In genomic region chr20:32157611-32158010, GRCh38 we compare ENCODE assay signal across 21 cellular contexts. TPM values are rescaled to one million over a fixed set of nuclear protein-coding genes. Genes with fewer than 3 reads are reported as not detected.
A peak's percentile ranks its signal among the peaks of the same experiment; 100 is the strongest.
DNase-seq lines count a peak whose midpoint lies in the region; ATAC-seq, FAIRE-seq and TF ChIP-seq lines count a peak whose summit lies in the region.
"Had no signal": no experiment of that assay in that cellular context is flagged by ENCODE, and none has a peak within 500 bp of the region (broad histone marks: within the 10 kb centered on the region; RNA-seq: fewer than 3 reads in every experiment).

No MANE protein-coding gene starts in this region.

- FAIRE-seq in HepG2 (lab: Jason Lieb, UNC): no peak
- FAIRE-seq: G401.6, GM12878 had no signal

- no peaks in the 10 kb centered on the region for H3K79me2 ChIP-seq in HepG2 (ENCODE audit: insufficient read depth, low read length)

- H4K20me1 ChIP-seq in HepG2 (ENCODE audit: insufficient read depth, low read length): no peaks in the 10 kb centered on the region

- no peak overlapping the region for H3K4me3 ChIP-seq in CD8-positive, alpha-beta T cell (ENCODE audit: low read depth, low read length)
- no peak overlapping the region for H3K4me3 ChIP-seq in HepG2 (replicated peaks in 1 of 3; ENCODE audit: insufficient read depth in 1 of 3, low read depth in 2 of 3, low read length in 3 of 3)
- no peak overlapping the region for H3K4me3 ChIP-seq in spleen
- H3K4me3 ChIP-seq: GM12878, SJCRH30 had no signal

- no peak overlapping the region for H3K4me2 ChIP-seq in HepG2 (ENCODE audit: low read depth, low read length)

- no peaks in the 10 kb centered on the region for H3K9me3 Mint-ChIP-seq in CD8-positive, alpha-beta T cell
- H3K9me3 Mint-ChIP-seq: CD4-positive, alpha-beta T cell had no signal

- no peaks in the 10 kb centered on the region for H3K27me3 ChIP-seq in CD8-positive, alpha-beta T cell (ENCODE audit: insufficient read depth, low read length)
- H3K27me3 ChIP-seq in HepG2 (ENCODE audit: control insufficient read depth in 1 of 2, insufficient read depth in 2 of 2, low read length in 2 of 2) (no peaks in the 10 kb centered on the region), spleen (replicated peaks in 1 of 7) (no peaks in the 10 kb centered on the region)
- H3K27me3 ChIP-seq: SJCRH30 had no signal

- no peaks in the 10 kb centered on the region for H3K4me1 Mint-ChIP-seq in CD8-positive, alpha-beta T cell (ENCODE audit: low read depth)
- peaks cover 7% of the 10 kb centered on the region for H3K4me1 Mint-ChIP-seq in T-helper 17 cell

- peak overlapping the region; percentile 29 for H3K27ac Mint-ChIP-seq in CD8-positive, alpha-beta T cell
- H3K27ac Mint-ChIP-seq in T-helper 17 cell: peak overlapping the region; percentile 60
- H3K27ac Mint-ChIP-seq: B cell; CD4-positive, alpha-beta T cell had no signal

- no TSS peak for BruUV-seq in HepG2 (replicated peaks; lab: Mats Ljungman, UMichigan)

- no peak for TF ChIP-seq POLR2A in HepG2 (IDR thresholded peaks at IDR 0.05; ENCODE audit: insufficient read depth in 1 of 2, low read depth in 2 of 2, low read length in 2 of 2)
- TF ChIP-seq POLR2A in spleen (IDR thresholded peaks at IDR 0.05): no peak

- no peak for TF ChIP-seq RAD21 in HepG2 (CRISPR knock-in tag; IDR thresholded peaks at IDR 0.05)

- no peak for ATAC-seq in CD8-positive, alpha-beta T cell
- ATAC-seq in T-helper 17 cell (no peak), HepG2 (no peak), HG02678 (IDR thresholded peaks at IDR 0.05; ENCODE audit: unreplicated experiment) (no peak)
- ATAC-seq: GM12878 had no signal

- CTCF ChIA-PET in CD8-positive, alpha-beta T cell (lab: Charles Lee): no interaction called here
- CTCF ChIA-PET in HepG2 (lab: Yijun Ruan, JAX; ENCODE audit: low intra/inter-chr PET ratio, low total read pairs): no interaction called here

- DNase-seq in CD8-positive, alpha-beta T cell: no peak
- no peak for DNase-seq in T-helper 17 cell
- DNase-seq in HepG2 (ENCODE audit: low spot score): no peak
- peak; percentile 51 for DNase-seq in spleen
- DNase-seq in OCI-M1 (lab: John Stamatoyannopoulos, UW): no peak
- DNase-seq in hypothalamus (lab: John Stamatoyannopoulos, UW): no peak
- DNase-seq: CD4-positive, alpha-beta T cell; DND-41; GOT3; KBM-7; MV-4-11; NCI-H1436; NCI-H2029; NCI-H2171; NCI-H446; SJCRH30 had no signal

- peaks cover 77% of the 10 kb centered on the region for H3K36me3 Mint-ChIP-seq in CD8-positive, alpha-beta T cell
- peaks cover 7% of the 10 kb centered on the region for H3K36me3 Mint-ChIP-seq in T-helper 17 cell (ENCODE audit: low read depth)

- POLR2A ChIA-PET in CD8-positive, alpha-beta T cell (lab: Charles Lee): no interaction called here
- POLR2A ChIA-PET in HepG2 (lab: Yijun Ruan, JAX): no interaction called here

- no peaks in the 10 kb centered on the region for H3K4me1 ChIP-seq in CD8-positive, alpha-beta T cell (ENCODE audit: insufficient read depth, low read length)
- H3K4me1 ChIP-seq in HepG2 (ENCODE audit: insufficient read depth, low read length): peaks cover 25% of the 10 kb centered on the region
- peaks cover 8 to 36% (median 24%) of the 10 kb centered on the region in 6 donors for H3K4me1 ChIP-seq in spleen

- no peak overlapping the region for H3K9ac ChIP-seq in HepG2 (ENCODE audit: insufficient read depth, low read depth, low read length)

- H2AFZ ChIP-seq in HepG2 (ENCODE audit: low read length): no peak overlapping the region

- no peak for TF ChIP-seq CTCF in CD8-positive, alpha-beta T cell (IDR thresholded peaks at IDR 0.05)
- no peak for TF ChIP-seq CTCF in HepG2 (CRISPR knock-in tag; IDR thresholded peaks at IDR 0.05)
- no peak for TF ChIP-seq CTCF in spleen (IDR thresholded peaks at IDR 0.05 in 8 of 11, conservative IDR thresholded peaks at IDR 0.05 in 3 of 11)

- WGBS in HepG2 (ENCODE audit: low lambda C conversion rate): 97% methylated on average over 14 of the region's 14 CpGs
- 91 to 97% (median 92%) methylated on average over 14 of the region's 14 CpGs for WGBS in spleen, 5 donors

- in situ Hi-C loops in HepG2 (cut with HindIII; ENCODE audit: extremely low pct_ligation_motif_present, low pct_unique_long_range_greater_than_20kb): no loop called here

- intact Hi-C loops in CD8-positive, alpha-beta T cell (cut with DNase I, micrococcal nuclease): loop anchor here (5.0 kb wide), 1 partner anchor 495 kb away; no protein-coding TSS in a partner anchor
- intact Hi-C loops in HepG2 (cut with micrococcal nuclease; ENCODE audit: unreplicated experiment): no loop called here
- intact Hi-C loops in spleen (cut with DNase I; ENCODE audit: low total_unique reads): no loop called here

- TF ChIP-seq EP300 in HepG2 (IDR thresholded peaks at IDR 0.05; ENCODE audit: low read depth in 2 of 2, low read length in 2 of 2) (no peak), HepG2 (CRISPR knock-in tag; IDR thresholded peaks at IDR 0.05; ENCODE audit: borderline replicate concordance) (no peak)

- no peak overlapping the region for H3K27ac ChIP-seq in CD8-positive, alpha-beta T cell (ENCODE audit: low read depth, low read length)
- H3K27ac ChIP-seq in HepG2 (ENCODE audit: extremely low read length, insufficient read depth, low read length) (no peak overlapping the region), spleen (no peak overlapping the region)
- H3K27ac ChIP-seq: RWPE1, SJCRH30 had no signal

- H3K27me3 Mint-ChIP-seq in CD8-positive, alpha-beta T cell (ENCODE audit: low read depth): no peaks in the 10 kb centered on the region
- H3K27me3 Mint-ChIP-seq in T-helper 17 cell: no peaks in the 10 kb centered on the region
- H3K27me3 Mint-ChIP-seq: B cell; CD4-positive, alpha-beta T cell had no signal

- peaks cover 47% of the 10 kb centered on the region for H3K36me3 ChIP-seq in CD8-positive, alpha-beta T cell (ENCODE audit: insufficient read depth, low read length)
- H3K36me3 ChIP-seq in HepG2 (replicated peaks in 1 of 2; ENCODE audit: control insufficient read depth in 1 of 2, insufficient read depth in 2 of 2, low read length in 2 of 2) (peaks cover 48 to 79% of the 10 kb centered on the region in 2 experiments), spleen (peaks cover 0 to 98% (median 71%) of the 10 kb centered on the region in 6 donors)

- H3K9me3 ChIP-seq in CD8-positive, alpha-beta T cell (ENCODE audit: low read length): no peaks in the 10 kb centered on the region
- H3K9me3 ChIP-seq in T-helper 17 cell (ENCODE audit: control insufficient read depth, low read length, poor library complexity, severe bottlenecking): no peaks in the 10 kb centered on the region
- H3K9me3 ChIP-seq in HepG2 (ENCODE audit: low read length): no peaks in the 10 kb centered on the region
- no peaks in the 10 kb centered on the region for H3K9me3 ChIP-seq in spleen
- H3K9me3 ChIP-seq: SJCRH30 had no signal

- no peak overlapping the region for H3K4me3 Mint-ChIP-seq in CD8-positive, alpha-beta T cell
- no peak overlapping the region for H3K4me3 Mint-ChIP-seq in T-helper 17 cell
- H3K4me3 Mint-ChIP-seq: B cell; CD4-positive, alpha-beta T cell had no signal

RNA-seq across cellular contexts. Expression of gene TM9SF4, which starts 48.1 kb away (rescaled TPM):
- 10 to 100 TPM; 27.5 to 29.2 TPM for total RNA-seq in CD8-positive, alpha-beta T cell
- 10 to 100 TPM; 41.2 to 42.4 TPM for total RNA-seq in T-helper 17 cell
- total RNA-seq in HepG2 (2016; rRNA removed; fragmentation: Illumina TruSeq; extraction: Trizol): 30.3 and 53.5 TPM in 2 replicates
- 8.9 and 10.2 TPM in 2 replicates for total RNA-seq in HepG2 (2016; cell fraction: cytosol; rRNA removed; fragmentation: Illumina TruSeq; extraction: Trizol; ENCODE audit: low read depth)
- total RNA-seq in HepG2 (2016; cell fraction: insoluble cytoplasmic fraction; rRNA removed; fragmentation: Illumina TruSeq; extraction: Trizol): 26.6 and 52.8 TPM in 2 replicates
- total RNA-seq in HepG2 (2016; cell fraction: membrane; rRNA removed; fragmentation: Illumina TruSeq; extraction: Trizol): 16.3 and 19.5 TPM in 2 replicates
- total RNA-seq in HepG2 (2016; cell fraction: nucleus; rRNA removed; fragmentation: Illumina TruSeq; extraction: Trizol): 67.0 and 79.9 TPM in 2 replicates
- 171 and 183 TPM in 2 replicates for polyA plus RNA-seq in HepG2 (2011; rRNA removed)
- 137 and 141 TPM in 2 replicates for polyA plus RNA-seq in HepG2 (2011; cell fraction: cytosol; rRNA removed)
- 138 and 162 TPM in 2 replicates for polyA plus RNA-seq in HepG2 (2011; cell fraction: nucleus; rRNA removed)
- polyA plus RNA-seq in HepG2 (2012): 93.4 and 96.8 TPM in 2 replicates
- polyA plus RNA-seq in HepG2 (2016; cell fraction: cytosol; fragmentation: Illumina TruSeq; extraction: Trizol; ENCODE audit: low read depth): 5.9 and 6.7 TPM in 2 replicates
- polyA plus RNA-seq in HepG2 (2016; cell fraction: insoluble cytoplasmic fraction; fragmentation: Illumina TruSeq; extraction: Trizol; ENCODE audit: low read depth): 27.2 and 35.4 TPM in 2 replicates
- 15.5 and 17.0 TPM in 2 replicates for polyA plus RNA-seq in HepG2 (2016; cell fraction: membrane; fragmentation: Illumina TruSeq; extraction: Trizol; ENCODE audit: low read depth)
- 134 and 135 TPM in 2 replicates for polyA plus RNA-seq in HepG2 (2016; cell fraction: nucleus; fragmentation: Illumina TruSeq; extraction: Trizol; ENCODE audit: insufficient read depth, low read depth)
- polyA minus RNA-seq in HepG2 (2011; rRNA and poly(A)+ RNA removed; ENCODE audit: low replicate concordance): 107 and 349 TPM in 2 replicates
- 135 and 159 TPM in 2 replicates for polyA minus RNA-seq in HepG2 (2011; cell fraction: cytosol; rRNA and poly(A)+ RNA removed)
- 88.2 and 109 TPM in 2 replicates for polyA minus RNA-seq in HepG2 (2011; cell fraction: nucleus; rRNA and poly(A)+ RNA removed)
- 10 to 100 TPM; 33.6 to 58.3 (median 42.7) TPM for total RNA-seq in spleen
- 10 to 100 TPM; 12.0 to 13.7 (median 13.3) TPM for polyA plus RNA-seq in spleen

RNA-seq across cellular contexts. Expression of gene PLAGL2, which starts 49.9 kb away (rescaled TPM):
- 10 to 100 TPM; 15.8 to 16.9 TPM for total RNA-seq in CD8-positive, alpha-beta T cell
- total RNA-seq in T-helper 17 cell (10 to 100 TPM; 14.9 to 18.9 TPM), HepG2 (2016; rRNA removed; fragmentation: Illumina TruSeq; extraction: Trizol) (15.3 and 26.5 TPM in 2 replicates), spleen (10 to 100 TPM; 11.9 to 16.6 (median 12.5) TPM)
- 4.9 and 5.7 TPM in 2 replicates for total RNA-seq in HepG2 (2016; cell fraction: cytosol; rRNA removed; fragmentation: Illumina TruSeq; extraction: Trizol; ENCODE audit: low read depth)
- 13.7 and 22.8 TPM in 2 replicates for total RNA-seq in HepG2 (2016; cell fraction: insoluble cytoplasmic fraction; rRNA removed; fragmentation: Illumina TruSeq; extraction: Trizol)
- 25.1 and 26.3 TPM in 2 replicates for total RNA-seq in HepG2 (2016; cell fraction: membrane; rRNA removed; fragmentation: Illumina TruSeq; extraction: Trizol)
- 16.1 and 18.8 TPM in 2 replicates for total RNA-seq in HepG2 (2016; cell fraction: nucleus; rRNA removed; fragmentation: Illumina TruSeq; extraction: Trizol)
- polyA plus RNA-seq in HepG2 (2011; rRNA removed) (14.9 and 15.2 TPM in 2 replicates), spleen (1 to 10 TPM; 2.2 to 4.0 (median 2.2) TPM)
- 12.9 and 15.9 TPM in 2 replicates for polyA plus RNA-seq in HepG2 (2011; cell fraction: cytosol; rRNA removed)
- 15.6 and 19.1 TPM in 2 replicates for polyA plus RNA-seq in HepG2 (2011; cell fraction: nucleus; rRNA removed)
- polyA plus RNA-seq in HepG2 (2012): 25.4 and 26.2 TPM in 2 replicates
- 4.5 and 4.7 TPM in 2 replicates for polyA plus RNA-seq in HepG2 (2016; cell fraction: cytosol; fragmentation: Illumina TruSeq; extraction: Trizol; ENCODE audit: low read depth)
- polyA plus RNA-seq in HepG2 (2016; cell fraction: insoluble cytoplasmic fraction; fragmentation: Illumina TruSeq; extraction: Trizol; ENCODE audit: low read depth): 43.2 and 55.3 TPM in 2 replicates
- 27.0 and 27.7 TPM in 2 replicates for polyA plus RNA-seq in HepG2 (2016; cell fraction: membrane; fragmentation: Illumina TruSeq; extraction: Trizol; ENCODE audit: low read depth)
- 36.1 and 36.3 TPM in 2 replicates for polyA plus RNA-seq in HepG2 (2016; cell fraction: nucleus; fragmentation: Illumina TruSeq; extraction: Trizol; ENCODE audit: insufficient read depth, low read depth)
- 18.8 and 36.8 TPM in 2 replicates for polyA minus RNA-seq in HepG2 (2011; rRNA and poly(A)+ RNA removed; ENCODE audit: low replicate concordance)
- polyA minus RNA-seq in HepG2 (2011; cell fraction: cytosol; rRNA and poly(A)+ RNA removed): 17.8 and 22.1 TPM in 2 replicates
- polyA minus RNA-seq in HepG2 (2011; cell fraction: nucleus; rRNA and poly(A)+ RNA removed): 19.2 and 20.9 TPM in 2 replicates

RNA-seq across cellular contexts. Expression of gene POFUT1, which starts 50.1 kb away (rescaled TPM):
- 1 to 10 TPM; 5.1 to 6.3 TPM for total RNA-seq in CD8-positive, alpha-beta T cell
- total RNA-seq in T-helper 17 cell (10 to 100 TPM; 11.1 to 13.6 TPM), HepG2 (2016; rRNA removed; fragmentation: Illumina TruSeq; extraction: Trizol) (30.2 and 58.3 TPM in 2 replicates), spleen (10 to 100 TPM; 19.5 to 26.3 (median 21.5) TPM)
- 4.8 and 5.3 TPM in 2 replicates for total RNA-seq in HepG2 (2016; cell fraction: cytosol; rRNA removed; fragmentation: Illumina TruSeq; extraction: Trizol; ENCODE audit: low read depth)
- total RNA-seq in HepG2 (2016; cell fraction: insoluble cytoplasmic fraction; rRNA removed; fragmentation: Illumina TruSeq; extraction: Trizol): 27.5 and 55.8 TPM in 2 replicates
- 17.7 and 18.8 TPM in 2 replicates for total RNA-seq in HepG2 (2016; cell fraction: membrane; rRNA removed; fragmentation: Illumina TruSeq; extraction: Trizol)
- 47.8 and 56.4 TPM in 2 replicates for total RNA-seq in HepG2 (2016; cell fraction: nucleus; rRNA removed; fragmentation: Illumina TruSeq; extraction: Trizol)
- polyA plus RNA-seq in HepG2 (2011; rRNA removed) (35.5 and 41.6 TPM in 2 replicates), spleen (1 to 10 TPM; 3.8 to 7.5 (median 4.7) TPM)
- polyA plus RNA-seq in HepG2 (2011; cell fraction: cytosol; rRNA removed): 39.5 and 45.0 TPM in 2 replicates
- polyA plus RNA-seq in HepG2 (2011; cell fraction: nucleus; rRNA removed): 25.7 and 30.2 TPM in 2 replicates
- 37.6 and 40.5 TPM in 2 replicates for polyA plus RNA-seq in HepG2 (2012)
- 3.9 and 4.5 TPM in 2 replicates for polyA plus RNA-seq in HepG2 (2016; cell fraction: cytosol; fragmentation: Illumina TruSeq; extraction: Trizol; ENCODE audit: low read depth)
- 22.5 and 25.1 TPM in 2 replicates for polyA plus RNA-seq in HepG2 (2016; cell fraction: insoluble cytoplasmic fraction; fragmentation: Illumina TruSeq; extraction: Trizol; ENCODE audit: low read depth)
- 8.5 and 10.3 TPM in 2 replicates for polyA plus RNA-seq in HepG2 (2016; cell fraction: membrane; fragmentation: Illumina TruSeq; extraction: Trizol; ENCODE audit: low read depth)
- polyA plus RNA-seq in HepG2 (2016; cell fraction: nucleus; fragmentation: Illumina TruSeq; extraction: Trizol; ENCODE audit: insufficient read depth, low read depth): 55.8 and 62.0 TPM in 2 replicates
- polyA minus RNA-seq in HepG2 (2011; rRNA and poly(A)+ RNA removed; ENCODE audit: low replicate concordance): 44.0 and 61.9 TPM in 2 replicates
- polyA minus RNA-seq in HepG2 (2011; cell fraction: cytosol; rRNA and poly(A)+ RNA removed): 31.7 and 41.7 TPM in 2 replicates
- polyA minus RNA-seq in HepG2 (2011; cell fraction: nucleus; rRNA and poly(A)+ RNA removed): 33.5 and 39.0 TPM in 2 replicates

Comparison
In these comparisons a context has a peak if more than half of its experiments do, and no peak if none do; other contexts are left out.
1. intact Hi-C loops: an anchor here in CD8-positive, alpha-beta T cell (5.0 kb wide); none called in HepG2 and spleen.